In genomic region chr13:43766766-43767165, GRCh38 we compare ENCODE assay signal across 20 cellular contexts. TPM values are rescaled to one million over a fixed set of nuclear protein-coding genes. Genes with fewer than 3 reads are reported as not detected.
DNase-seq lines count a peak whose midpoint lies in the region; ATAC-seq, FAIRE-seq and TF ChIP-seq lines count a peak whose summit lies in the region.
"Had no signal": no experiment of that assay in that cellular context is flagged by ENCODE, and none has a peak within 500 bp of the region (broad histone marks: within the 10 kb centered on the region; RNA-seq: fewer than 3 reads in every experiment).

No MANE protein-coding gene starts in this region.

- H3K4me1 ChIP-seq in adipocyte (ENCODE audit: control insufficient read depth, insufficient read depth, low read length) (peaks cover 36% of the 10 kb centered on the region), left ventricle myocardium inferior (peaks cover 57% of the 10 kb centered on the region), skeletal muscle tissue (ENCODE audit: control insufficient read depth in 3 of 3, insufficient read depth in 3 of 3, low read length in 3 of 3) (peaks cover 3 to 25% (median 3%) of the 10 kb centered on the region in 3 donors)
- H3K4me1 ChIP-seq: Peyer's patch had no signal

- no peaks in the 10 kb centered on the region for H3K9me3 ChIP-seq in adipocyte (ENCODE audit: control insufficient read depth, low read length)
- H3K9me3 ChIP-seq in left ventricle myocardium inferior (replicated peaks): no peaks in the 10 kb centered on the region
- no peaks in the 10 kb centered on the region for H3K9me3 ChIP-seq in skeletal muscle tissue (ENCODE audit: control insufficient read depth in 3 of 3, low read length in 3 of 3)
- H3K9me3 ChIP-seq: Peyer's patch had no signal

- no peak for TF ChIP-seq CTCF in left ventricle myocardium inferior (IDR thresholded peaks at IDR 0.05; ENCODE audit: borderline replicate concordance)

- H3K4me3 ChIP-seq in adipocyte (ENCODE audit: low read length) (peak overlapping the region; percentile 64), left ventricle myocardium inferior (peak overlapping the region; percentile 22), skeletal muscle tissue (ENCODE audit: low read length in 3 of 3) (peak overlapping the region in 1 of 3 donors; percentile 7)
- H3K4me3 ChIP-seq: Peyer's patch had no signal

- ATAC-seq in GM18909 (IDR thresholded peaks at IDR 0.05; ENCODE audit: poor library complexity, unreplicated experiment): no peak

- no peak for FAIRE-seq in GM19239 (lab: Jason Lieb, UNC)
- FAIRE-seq: endothelial cell of umbilical vein, HTR-8/SVneo, urothelium cell line had no signal

- H3K27me3 ChIP-seq in adipocyte (replicated peaks; ENCODE audit: control insufficient read depth, insufficient read depth, low read length) (no peaks in the 10 kb centered on the region), left ventricle myocardium inferior (ENCODE audit: low read depth) (no peaks in the 10 kb centered on the region), skeletal muscle tissue (ENCODE audit: control insufficient read depth in 3 of 3, insufficient read depth in 3 of 3, low read length in 3 of 3) (peaks cover 0 to 3% (median 0%) of the 10 kb centered on the region in 3 donors)
- H3K27me3 ChIP-seq: Peyer's patch had no signal

- peak overlapping the region; percentile 50 for H3K9ac ChIP-seq in adipocyte (ENCODE audit: low read length)
- H3K9ac ChIP-seq in skeletal muscle tissue (ENCODE audit: low read depth in 1 of 3, low read length in 3 of 3): no peak overlapping the region

- no peaks in the 10 kb centered on the region for H3K36me3 ChIP-seq in adipocyte (ENCODE audit: control insufficient read depth, insufficient read depth, low read length, severe bottlenecking)
- no peaks in the 10 kb centered on the region for H3K36me3 ChIP-seq in left ventricle myocardium inferior
- H3K36me3 ChIP-seq in skeletal muscle tissue (ENCODE audit: control insufficient read depth in 3 of 3, insufficient read depth in 3 of 3, low read length in 3 of 3): no peaks in the 10 kb centered on the region
- H3K36me3 ChIP-seq: Peyer's patch, WERI-Rb-1 had no signal

- peak; percentile 70 for DNase-seq in NCI-H1105 treated with DMSO at 0.1 percent for 48 hours (lab: John Stamatoyannopoulos, UW)
- no peak for DNase-seq in NCI-H1105 (lab: John Stamatoyannopoulos, UW)
- no peak for DNase-seq in adipocyte (ENCODE audit: low read depth)
- peak; percentile 50 for DNase-seq in left ventricle myocardium inferior
- DNase-seq in epidermal melanocyte (ENCODE audit: insufficient read length, low spot score): no peak
- no peak for DNase-seq in GM19239 (ENCODE audit: insufficient read length, low spot score)
- DNase-seq: activated CD4-positive, alpha-beta T cell treated with anti-CD3 and anti-CD28 coated beads, Interleukin-2, amount 50 U/mL, for 4 hours; activated gamma-delta T cell treated with Interleukin-2 at 50 U/mL for 16 hours; dermis blood vessel endothelial cell; foreskin melanocyte; Karpas-422; Peyer's patch; WERI-Rb-1 had no signal

- peak overlapping the region; percentile 91 for H3K27ac ChIP-seq in left ventricle myocardium inferior (replicated peaks)
- H3K27ac ChIP-seq in skeletal muscle tissue (ENCODE audit: low read depth, low read length): peak overlapping the region; percentile 29
- H3K27ac ChIP-seq: WERI-Rb-1 had no signal

- intact Hi-C loops in left ventricle myocardium inferior (cut with micrococcal nuclease): no loop called here

RNA-seq across cellular contexts. Expression of gene ENOX1, which starts 20.0 kb away (rescaled TPM):
- total RNA-seq in left ventricle myocardium inferior: 0.60 TPM
- 11.5 TPM for total RNA-seq in skeletal muscle tissue
- total RNA-seq: A172; T-helper 2 cell treated with Interferon-gamma antibody and Interleukin-4, amounts not matched to agents 100 ng/mL and 5 ng/mL, for 36 hours had no signal

Comparison
In these comparisons a context has a peak if more than half of its experiments do, and no peak if none do; other contexts are left out.
1. DNase-seq: peak in NCI-H1105 treated with DMSO at 0.1 percent for 48 hours (single experiment) and left ventricle myocardium inferior (single experiment); none in NCI-H1105 (single experiment), adipocyte (single experiment), epidermal melanocyte (single experiment) and GM19239 (single experiment).